In the genomic region with DNA sequence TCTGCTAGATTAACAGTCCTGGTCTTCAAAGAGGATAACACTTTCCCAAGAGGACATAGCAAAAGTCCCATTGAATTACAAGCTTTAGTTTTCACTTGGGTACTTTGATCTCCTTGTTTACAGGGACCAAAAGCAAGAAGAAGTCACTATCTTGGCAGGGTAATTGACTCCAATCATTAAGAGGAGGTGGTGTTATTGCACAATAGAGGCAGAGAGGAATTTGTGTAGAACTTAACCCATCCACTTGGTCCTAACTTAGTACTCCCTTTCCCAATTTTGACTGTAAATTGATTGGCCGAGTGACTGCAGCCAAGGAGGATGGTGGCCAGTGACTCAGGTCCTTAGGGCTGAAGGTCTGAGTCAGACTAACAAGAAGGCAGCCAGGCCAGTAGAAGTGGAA, we compare ENCODE assay signal across 18 cellular contexts. TPM values are rescaled to one million over a fixed set of nuclear protein-coding genes. Genes with fewer than 3 reads are reported as not detected.
DNase-seq lines count a peak whose midpoint lies in the region; ATAC-seq, FAIRE-seq and TF ChIP-seq lines count a peak whose summit lies in the region.
"Had no signal": no experiment of that assay in that cellular context is flagged by ENCODE, and none has a peak within 500 bp of the region (broad histone marks: within the 10 kb centered on the region; RNA-seq: fewer than 3 reads in every experiment).

No MANE protein-coding gene starts in this region.

- no TSS peak for BruUV-seq in K562 (replicated peaks; lab: Mats Ljungman, UMichigan)

- no peak for TF ChIP-seq RAD21 in K562 (CRISPR knock-in tag; conservative IDR thresholded peaks at IDR 0.05 in 1 of 2, IDR thresholded peaks at IDR 0.05 in 1 of 2)

- H3K14ac ChIP-seq in trophoblast cell (ENCODE audit: low read length) = no peak overlapping the region

- no peak overlapping the region for H2AFZ ChIP-seq in K562 (ENCODE audit: low read depth, low read length)
- H2AFZ ChIP-seq in trophoblast cell (ENCODE audit: insufficient read depth, low read length, poor library complexity) = no peak overlapping the region

- 0% methylated on average over 1 of the region's 1 CpG for WGBS in K562 (ENCODE audit: insufficient coverage, low coverage, missing lambda C conversion rate)
- no CpG with 5 or more reads among the region's 1 CpG for WGBS in trophoblast cell (ENCODE audit: extremely low coverage, insufficient coverage, insufficient read length)
- WGBS in thyroid gland, 2 donors = 89% methylated on average over 1 of the region's 1 CpG

- H3K23ac ChIP-seq in trophoblast cell (ENCODE audit: low read length) = no peak overlapping the region

- H3K27me3 Mint-ChIP-seq in HFFc6 (ENCODE audit: insufficient read depth) = peaks cover 5% of the 10 kb centered on the region
- H3K27me3 Mint-ChIP-seq in naive thymus-derived CD8-positive, alpha-beta T cell = peaks cover 0 to 26% (median 3%) of the 10 kb centered on the region in 5 donors

- H3K27me3 ChIP-seq in K562 (ENCODE audit: control insufficient read depth in 2 of 2, insufficient read depth in 2 of 2, low read length in 2 of 2) (no peaks in the 10 kb centered on the region), trophoblast cell (ENCODE audit: insufficient read depth, low read length) (no peaks in the 10 kb centered on the region), thyroid gland (no peaks in the 10 kb centered on the region)
- H3K27me3 ChIP-seq: BLaER1 had no signal

- intact Hi-C loops in K562 (cut with micrococcal nuclease) = loop anchor here (1.0 to 5.0 kb wide), 2 partner anchors 313 to 396 kb away; no protein-coding TSS in a partner anchor
- intact Hi-C loops in thyroid gland (cut with DNase I) = no loop called here

- no peak overlapping the region for H2BK120ac ChIP-seq in trophoblast cell (ENCODE audit: insufficient read depth, low read length, poor library complexity)

- no peak overlapping the region for H2AK5ac ChIP-seq in trophoblast cell (ENCODE audit: low read length)

- no peak overlapping the region for H4K91ac ChIP-seq in trophoblast cell (ENCODE audit: low read depth, low read length)

- no peak overlapping the region for H2BK5ac ChIP-seq in trophoblast cell (ENCODE audit: low read depth, low read length, poor library complexity)

- TF ChIP-seq CTCF in HFFc6 (IDR thresholded peaks at IDR 0.05) (no peak), K562 (IDR thresholded peaks at IDR 0.05 in 2 of 3, conservative IDR thresholded peaks at IDR 0.05 in 1 of 3; ENCODE audit: insufficient read depth in 2 of 3, low read depth in 1 of 3, low read length in 3 of 3) (no peak), thyroid gland (IDR thresholded peaks at IDR 0.05) (no peak)

- no peaks in the 10 kb centered on the region for H3K36me3 ChIP-seq in K562 (ENCODE audit: control insufficient read depth, insufficient read depth, low read length)
- no peaks in the 10 kb centered on the region for H3K36me3 ChIP-seq in trophoblast cell (ENCODE audit: control insufficient read depth in 1 of 2, insufficient read depth in 2 of 2, low read length in 2 of 2)
- no peaks in the 10 kb centered on the region for H3K36me3 ChIP-seq in thyroid gland
- H3K36me3 ChIP-seq: BLaER1 had no signal

- peak overlapping the region; percentile 16 for H2BK12ac ChIP-seq in trophoblast cell (ENCODE audit: low read length)

- no peak overlapping the region for H4K8ac ChIP-seq in trophoblast cell (ENCODE audit: low read depth, low read length)

- H3K4me3 ChIP-seq in K562 = no peak overlapping the region
- no peak overlapping the region for H3K4me3 ChIP-seq in trophoblast cell (ENCODE audit: low read depth, low read length)
- H3K4me3 ChIP-seq in thyroid gland (replicated peaks in 1 of 3) = no peak overlapping the region
- H3K4me3 ChIP-seq: BLaER1, GM12878 had no signal

- TF ChIP-seq POLR2A in K562 (conservative IDR thresholded peaks at IDR 0.05) = no peak
- no peak for TF ChIP-seq POLR2A in thyroid gland (IDR thresholded peaks at IDR 0.05)

- CTCF ChIA-PET in K562 (lab: Yijun Ruan, JAX; ENCODE audit: low intra/inter-chr PET ratio) = interaction anchor here (1.4 kb wide), 1 partner anchor 395 kb away, joined by 10 read pairs; no protein-coding TSS in a partner anchor

- ATAC-seq in K562 = no peak
- ATAC-seq in GM19463 (IDR thresholded peaks at IDR 0.05; ENCODE audit: unreplicated experiment) = no peak
- no peak for ATAC-seq in naive thymus-derived CD8-positive, alpha-beta T cell

- H3K9me3 ChIP-seq in K562 (replicated peaks; ENCODE audit: control insufficient read depth, insufficient read depth, low read depth, low read length) = no peaks in the 10 kb centered on the region
- no peaks in the 10 kb centered on the region for H3K9me3 ChIP-seq in trophoblast cell (ENCODE audit: insufficient read depth, low read depth, low read length)
- H3K9me3 ChIP-seq in thyroid gland = no peaks in the 10 kb centered on the region
- H3K9me3 ChIP-seq: BLaER1, Caco-2 had no signal

- H4K12ac ChIP-seq in trophoblast cell (ENCODE audit: low read depth, low read length) = no peak overlapping the region

- H3K9me1 ChIP-seq in K562 (ENCODE audit: control insufficient read depth, insufficient read depth, low read length) = no peaks in the 10 kb centered on the region

- H4K20me1 ChIP-seq in K562 (replicated peaks; ENCODE audit: control insufficient read depth, insufficient read depth, low read length) = no peaks in the 10 kb centered on the region
- H4K20me1 ChIP-seq: BLaER1 had no signal

- TF ChIP-seq EP300 in K562 (IDR thresholded peaks at IDR 0.05; ENCODE audit: low read length) = no peak

- peak; percentile 5 for DNase-seq in Caki2 (ENCODE audit: low read depth)
- peak; percentile 14 for DNase-seq in HFFc6
- no peak for DNase-seq in K562 (ENCODE audit: extremely low read depth in 1 of 4, low spot score in 3 of 4)
- DNase-seq in trophoblast cell = peak in 1 of 2 donors; percentile 2
- no peak for DNase-seq in thyroid gland
- DNase-seq in naive thymus-derived CD8-positive, alpha-beta T cell = no peak
- DNase-seq: 8988T; AML-193; CD8-positive, alpha-beta memory T cell; GOT3; H9 had no signal

- H3K4me1 ChIP-seq in K562 (replicated peaks in 1 of 2; ENCODE audit: control insufficient read depth in 2 of 2, insufficient read depth in 2 of 2, low read length in 2 of 2) (no peaks in the 10 kb centered on the region), trophoblast cell (ENCODE audit: control insufficient read depth in 1 of 2, insufficient read depth in 2 of 2, low read length in 2 of 2) (peaks cover 0 to 7% of the 10 kb centered on the region in 2 experiments), thyroid gland (no peaks in the 10 kb centered on the region)
- H3K4me1 ChIP-seq: BLaER1, Caco-2 had no signal

- H3K4me2 ChIP-seq in K562 (ENCODE audit: insufficient read depth, low read length) = no peak overlapping the region
- no peak overlapping the region for H3K4me2 ChIP-seq in trophoblast cell (ENCODE audit: low read length)
- H3K4me2 ChIP-seq: BLaER1 had no signal

- H3K9me3 Mint-ChIP-seq in HFFc6 = no peaks in the 10 kb centered on the region
- peaks cover 0 to 13% (median 3%) of the 10 kb centered on the region in 9 donors for H3K9me3 Mint-ChIP-seq in naive thymus-derived CD8-positive, alpha-beta T cell
- H3K9me3 Mint-ChIP-seq: H9 had no signal

- no peak overlapping the region for H3K4ac ChIP-seq in trophoblast cell (ENCODE audit: low read depth, low read length)

- H3K18ac ChIP-seq in trophoblast cell (ENCODE audit: low read length) = no peak overlapping the region

- POLR2A ChIA-PET in K562 (lab: Yijun Ruan, JAX) = no interaction called here
- POLR2A ChIA-PET in naive thymus-derived CD8-positive, alpha-beta T cell (lab: Charles Lee) = no interaction called here

- H3K27ac ChIP-seq in K562 (ENCODE audit: extremely low read depth, low read depth, low read length) (no peak overlapping the region), trophoblast cell (ENCODE audit: low read depth, low read length) (no peak overlapping the region), thyroid gland (no peak overlapping the region)
- H3K27ac ChIP-seq: BLaER1 had no signal

- peaks cover 9% of the 10 kb centered on the region for H3K79me1 ChIP-seq in trophoblast cell (ENCODE audit: low read length)

- no peak for FAIRE-seq in K562 (lab: Jason Lieb, UNC)
- FAIRE-seq: GM12878, GM18507, HTR-8/SVneo had no signal

- no peak overlapping the region for H3K4me3 Mint-ChIP-seq in HFFc6
- no peak overlapping the region for H3K4me3 Mint-ChIP-seq in naive thymus-derived CD8-positive, alpha-beta T cell
- H3K4me3 Mint-ChIP-seq: CD8-positive, alpha-beta memory T cell; H9 had no signal

- peaks cover 6% of the 10 kb centered on the region; the same call in 1 of the 2 replicates for H3K4me1 Mint-ChIP-seq in HFFc6 (ENCODE audit: low read depth)
- H3K4me1 Mint-ChIP-seq in naive thymus-derived CD8-positive, alpha-beta T cell = no peaks in the 10 kb centered on the region

- H3K36me3 Mint-ChIP-seq in HFFc6 (ENCODE audit: low read depth) = no peaks in the 10 kb centered on the region
- H3K36me3 Mint-ChIP-seq in naive thymus-derived CD8-positive, alpha-beta T cell = no peaks in the 10 kb centered on the region

- no peak overlapping the region for H3K9ac ChIP-seq in K562 (ENCODE audit: insufficient read depth in 1 of 2, low read depth in 2 of 2, low read length in 2 of 2)
- H3K9ac ChIP-seq in trophoblast cell (ENCODE audit: low read length) = no peak overlapping the region
- H3K9ac ChIP-seq: BLaER1 had no signal

- H3K79me2 ChIP-seq in K562 (ENCODE audit: control insufficient read depth, insufficient read depth, low read length) (no peaks in the 10 kb centered on the region), trophoblast cell (ENCODE audit: control insufficient read depth, insufficient read depth, low read length, poor library complexity) (no peaks in the 10 kb centered on the region)

- in situ Hi-C loops in Caki2 (cut with HindIII; ENCODE audit: low pct_unique_long_range_greater_than_20kb, low sequenced_read_pairs) (no loop called here), K562 (cut with MboI) (no loop called here)

- no peak overlapping the region for H3K27ac Mint-ChIP-seq in HFFc6
- peak overlapping the region in 1 of 10 donors; percentile 0 for H3K27ac Mint-ChIP-seq in naive thymus-derived CD8-positive, alpha-beta T cell
- H3K27ac Mint-ChIP-seq: CD8-positive, alpha-beta memory T cell; H9 had no signal

RNA-seq across cellular contexts. Expression of gene TRPC7, which starts 9.3 kb away (rescaled TPM):
- total RNA-seq in Caki2 (2014; rRNA removed; shearing (Covaris generic); ENCODE audit: low replicate concordance) = not detected in 2 replicates
- total RNA-seq in HFFc6 (2021; fragmentation: NEBNext Ultra II Directional; extraction: Animal tissue kit (Norgen Biotek cat#: 25700)) = not detected
- not detected in 2 replicates for total RNA-seq in K562 (2011; cell fraction: chromatin; rRNA removed; ENCODE audit: low replicate concordance)
- not detected in 2 replicates for total RNA-seq in K562 (2011; cell fraction: nucleolus; rRNA removed)
- not detected in 2 replicates for total RNA-seq in K562 (2011; cell fraction: nucleoplasm; rRNA removed)
- total RNA-seq in K562 (2014; rRNA removed) (not detected in 2 replicates), K562 (2014; rRNA removed; fragmentation: Illumina TruSeq; extraction: Trizol) (not detected in 2 replicates), K562 (2015; rRNA removed; fragmentation: Illumina TruSeq; extraction: Trizol) (not detected in 2 replicates), K562 (2021) (not detected in 2 replicates), thyroid gland (not detected)
- polyA plus RNA-seq in K562 (2011; rRNA removed) (not detected in 2 replicates), K562 (2014; fragmentation: Illumina TruSeq; extraction: Trizol) (not detected in 2 replicates), K562 (2014; fragmentation: Nextera tagmentation; extraction: Ambion mirVana) (not detected), K562 (2014; rRNA removed) (not detected in 2 replicates)
- polyA plus RNA-seq in K562 (2011; cell fraction: cytosol; rRNA removed) = not detected in 2 replicates
- polyA plus RNA-seq in K562 (2011; cell fraction: nucleus; rRNA removed) = not detected in 2 replicates
- not detected in 2 replicates for polyA plus RNA-seq in K562 (2012)
- polyA minus RNA-seq in K562 (2011; rRNA and poly(A)+ RNA removed) = not detected in 2 replicates
- not detected in 2 replicates for polyA minus RNA-seq in K562 (2011; cell fraction: cytosol; rRNA and poly(A)+ RNA removed)
- not detected in 2 replicates for polyA minus RNA-seq in K562 (2011; cell fraction: nucleus; rRNA and poly(A)+ RNA removed)
- 0.04 and 0.07 TPM in 2 replicates for polyA plus RNA-seq in trophoblast cell (2013)
- not detected for total RNA-seq in naive thymus-derived CD8-positive, alpha-beta T cell
- not detected for polyA plus RNA-seq in naive thymus-derived CD8-positive, alpha-beta T cell
- total RNA-seq: Caco-2; CD8-positive, alpha-beta memory T cell; G401; GM12878; H9 had no signal
- polyA plus RNA-seq: CD8-positive, alpha-beta memory T cell; GM12878 had no signal

Comparison
In these comparisons a context has a peak if more than half of its experiments do, and no peak if none do; other contexts are left out.
1. DNase-seq: peak in Caki2 (single experiment) and HFFc6 (single experiment); none in K562 (0 of 4), thyroid gland (0 of 2) and naive thymus-derived CD8-positive, alpha-beta T cell (0 of 10).